In genomic region chr17:29070308-29070707, GRCh38 we compare ENCODE assay signal across 19 cellular contexts. TPM values are rescaled to one million over a fixed set of nuclear protein-coding genes. Genes with fewer than 3 reads are reported as not detected.
A peak's percentile ranks its signal among the peaks of the same experiment; 100 is the strongest.
DNase-seq lines count a peak whose midpoint lies in the region; ATAC-seq, FAIRE-seq and TF ChIP-seq lines count a peak whose summit lies in the region.
"Had no signal": no experiment of that assay in that cellular context is flagged by ENCODE, and none has a peak within 500 bp of the region (broad histone marks: within the 10 kb centered on the region; RNA-seq: fewer than 3 reads in every experiment).

No MANE protein-coding gene starts in this region.

- H3K9me1 ChIP-seq in keratinocyte (ENCODE audit: control insufficient read depth, extremely low read depth, insufficient read depth, low read length), result no peaks in the 10 kb centered on the region

- FAIRE-seq in keratinocyte (lab: Jason Lieb, UNC), result peak; percentile 13
- FAIRE-seq: A204.1, GM12878, GM19239 had no signal

- peak overlapping the region in 2 of 5 experiments; percentile 12 to 19 for H3K4me3 Mint-ChIP-seq in brain
- H3K4me3 Mint-ChIP-seq: CD8-positive, alpha-beta T cell had no signal

- H3K4me1 ChIP-seq in keratinocyte (ENCODE audit: control insufficient read depth, extremely low read depth, insufficient read depth, low read length), result peaks cover 6% of the 10 kb centered on the region

- H4K20me1 ChIP-seq in keratinocyte (ENCODE audit: control insufficient read depth, extremely low read depth, insufficient read depth, low read length), result no peaks in the 10 kb centered on the region

- ATAC-seq in Right ventricle myocardium superior (ENCODE audit: poor library complexity) (peak; percentile 54), HG03139 (IDR thresholded peaks at IDR 0.05; ENCODE audit: unreplicated experiment) (no peak), GM21423 (IDR thresholded peaks at IDR 0.05; ENCODE audit: unreplicated experiment) (no peak)
- ATAC-seq: CD8-positive, alpha-beta T cell; GM12878 had no signal

- dilution Hi-C loops in keratinocyte (cut with MboI; ENCODE audit: extremely low pct_ligation_motif_present, low sequenced_read_pairs), result no loop called here

- H3K9ac ChIP-seq in keratinocyte (ENCODE audit: control insufficient read depth, extremely low read depth, insufficient read depth, low read length), result no peak overlapping the region
- H3K9ac ChIP-seq: KMS-11 had no signal

- H3K27ac Mint-ChIP-seq in brain, result peak overlapping the region; percentile 5 to 100 (median 82)
- H3K27ac Mint-ChIP-seq: CD8-positive, alpha-beta T cell had no signal

- H3K9me3 ChIP-seq in keratinocyte (ENCODE audit: control insufficient read depth, low read depth, low read length), result no peaks in the 10 kb centered on the region
- H3K9me3 ChIP-seq: BE2C, SJCRH30 had no signal

- H3K27me3 ChIP-seq in keratinocyte (ENCODE audit: control insufficient read depth, extremely low read depth, insufficient read depth, low read length) (peaks cover 18% of the 10 kb centered on the region), dorsolateral prefrontal cortex (no peaks in the 10 kb centered on the region)
- H3K27me3 ChIP-seq: BE2C, SJCRH30 had no signal

- H3K4me1 Mint-ChIP-seq in brain, result peaks cover 71% of the 10 kb centered on the region

- no peaks in the 10 kb centered on the region for H3K9me3 Mint-ChIP-seq in brain
- H3K9me3 Mint-ChIP-seq: CD8-positive, alpha-beta T cell had no signal

- TF ChIP-seq CTCF in brain (conservative IDR thresholded peaks at IDR 0.05) (no peak), keratinocyte (optimal IDR thresholded peaks at IDR 0.05 in 1 of 3, IDR thresholded peaks at IDR 0.05 in 1 of 3, conservative IDR thresholded peaks at IDR 0.05 in 1 of 3; ENCODE audit: extremely low read depth in 1 of 3, insufficient read depth in 2 of 3, low read length in 3 of 3) (no peak), dorsolateral prefrontal cortex (IDR thresholded peaks at IDR 0.05 in 54 of 56, conservative IDR thresholded peaks at IDR 0.05 in 2 of 56; ENCODE audit: low read depth in 1 of 56, partially characterized antibody in 56 of 56) (no peak)

- H3K4me3 ChIP-seq in keratinocyte (ENCODE audit: control insufficient read depth in 2 of 3, extremely low read depth in 1 of 3, insufficient read depth in 2 of 3, low read depth in 1 of 3, low read length in 3 of 3), result no peak overlapping the region
- peak overlapping the region in 1 of 59 donors; percentile 3 for H3K4me3 ChIP-seq in dorsolateral prefrontal cortex
- H3K4me3 ChIP-seq: GM12878, SJCRH30 had no signal

- H3K36me3 ChIP-seq in keratinocyte (ENCODE audit: control insufficient read depth in 2 of 2, extremely low read depth in 1 of 2, insufficient read depth in 2 of 2, low read length in 2 of 2), result no peaks in the 10 kb centered on the region
- H3K36me3 ChIP-seq: BE2C had no signal

- H3K36me3 Mint-ChIP-seq in brain, result peaks cover 6% of the 10 kb centered on the region
- H3K36me3 Mint-ChIP-seq: CD8-positive, alpha-beta T cell had no signal

- intact Hi-C loops in Right ventricle myocardium superior (cut with DNase I) (no loop called here), cardiac septum (cut with DNase I) (no loop called here), dorsolateral prefrontal cortex (cut with DNase I) (loop anchor here in 1 of 2 donors (5.0 kb wide), 1 partner anchor 58 kb away; no protein-coding TSS in a partner anchor)

- no peak overlapping the region for H2AFZ ChIP-seq in keratinocyte (ENCODE audit: control insufficient read depth, low read length)

- no peak overlapping the region for H3K4me2 ChIP-seq in keratinocyte (ENCODE audit: control insufficient read depth, extremely low read depth, insufficient read depth, low read depth, low read length)
- H3K4me2 ChIP-seq: KMS-11 had no signal

- DNase-seq in Right ventricle myocardium superior, result no peak
- no peak for DNase-seq in cardiac septum (ENCODE audit: low spot score)
- no peak for DNase-seq in keratinocyte (ENCODE audit: low read depth, low spot score)
- DNase-seq in dorsolateral prefrontal cortex, result no peak
- DNase-seq: BE2C; CD8-positive, alpha-beta T cell; NCI-H1417 treated with DMSO at 0.1 percent for 48 hours; NCI-H187 treated with DMSO at 0.1 percent for 48 hours; NCI-H510A treated with DMSO at 0.1 percent for 48 hours; NCI-H774; RPMI8226; SJCRH30 had no signal

- H3K27me3 Mint-ChIP-seq in brain, result no peaks in the 10 kb centered on the region

- no peaks in the 10 kb centered on the region for H3K79me2 ChIP-seq in keratinocyte (ENCODE audit: control insufficient read depth, insufficient read depth, low read length)

- H3K27ac ChIP-seq in keratinocyte (ENCODE audit: control insufficient read depth, insufficient read depth, low read length) (no peak overlapping the region), dorsolateral prefrontal cortex (peak overlapping the region in 6 of 59 donors; percentile 2 to 64 (median 10))
- H3K27ac ChIP-seq: KMS-11, SJCRH30 had no signal

RNA-seq across cellular contexts. Expression of gene PIPOX, which starts 27.4 kb away (rescaled TPM):
- total RNA-seq in Right ventricle myocardium superior, result 1.00 TPM
- total RNA-seq in cardiac septum, result 0.57 TPM
- 12.4 TPM for polyA plus RNA-seq in brain (ENCODE audit: insufficient read depth, low read depth, low replicate concordance)
- 0.03 to 0.15 TPM in 2 of 3 replicates, not detected in the other for polyA plus RNA-seq in keratinocyte
- not detected for polyA plus RNA-seq in keratinocyte (2011; ENCODE audit: low read depth)
- polyA plus RNA-seq in keratinocyte (2011; cell fraction: cytosol; rRNA removed), result not detected in 2 replicates
- 0.28 and 0.60 TPM in 2 replicates for polyA plus RNA-seq in keratinocyte (2011; cell fraction: nucleus; rRNA removed)
- 0.35 TPM in 1 of 2 replicates, not detected in the other for polyA plus RNA-seq in keratinocyte (2012; ENCODE audit: low replicate concordance)
- polyA minus RNA-seq in keratinocyte, result 0.49 to 1.4 TPM in 2 of 3 replicates, not detected in the other
- not detected for polyA minus RNA-seq in keratinocyte (2011; cell fraction: cytosol; rRNA and poly(A)+ RNA removed)
- polyA minus RNA-seq in keratinocyte (2011; cell fraction: nucleus; rRNA and poly(A)+ RNA removed), result 0.95 and 2.3 TPM in 2 replicates
- total RNA-seq in dorsolateral prefrontal cortex, result 10 to 100 TPM in 67 of 120 experiments, 1 to 10 TPM in 53; 3.8 to 24.7 (median 10.6) TPM
